ENCODE assay signal across 13 cellular contexts in the genomic region with DNA sequence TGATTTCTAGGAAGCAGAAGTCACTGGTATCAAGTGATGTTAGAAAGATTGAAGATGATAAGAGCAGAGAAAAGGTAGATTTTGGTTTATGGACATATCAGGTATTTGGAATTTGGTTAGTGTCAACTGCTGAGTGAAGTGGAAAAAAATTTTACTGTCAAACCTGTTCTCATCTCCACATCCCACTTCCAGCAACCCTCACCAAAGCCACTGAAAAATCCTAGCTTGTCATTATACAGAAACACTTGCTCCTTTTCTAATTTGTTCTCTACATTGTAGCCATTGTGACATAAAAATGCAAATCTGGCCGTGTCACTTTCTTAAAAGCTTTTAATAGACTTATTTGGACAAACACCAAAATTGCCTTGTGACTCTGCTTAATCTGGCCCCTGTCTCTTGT.
"Had no signal": no experiment of that assay in that cellular context is flagged by ENCODE, and none has a peak within 500 bp of the region (broad histone marks: within the 10 kb centered on the region; RNA-seq: fewer than 3 reads in every experiment).

No MANE protein-coding gene starts in this region.

- H3K4me1 Mint-ChIP-seq: endodermal cell, nephron progenitor cell had no signal

- H3K4me2 ChIP-seq: SK-N-SH had no signal

- H3K4me1 ChIP-seq: transverse colon had no signal

- DNase-seq: activated B cell treated with CpG ODN at 0.5 μM for 24 hours; activated CD4-positive, alpha-beta T cell treated with anti-CD3 and anti-CD28 coated beads, Interleukin-2, amount 10 ng/mL, durations not matched to agents 24 days and 14 days; activated CD8-positive, alpha-beta memory T cell treated with anti-CD3 and anti-CD28 coated beads for 24 hours; activated naive CD4-positive, alpha-beta T cell treated with anti-CD3 and anti-CD28 coated beads, Interleukin-2, amount 10 ng/mL, durations not matched to agents 7 days and 5 days; brain microvascular endothelial cell; endodermal cell; head of caudate nucleus; nephron progenitor cell; SK-N-SH; transverse colon had no signal

- H3K4me3 ChIP-seq: skin epidermis, transverse colon had no signal

- H3K27me3 ChIP-seq: brain microvascular endothelial cell, transverse colon had no signal

- FAIRE-seq: islet of Langerhans had no signal

- H3K27me3 Mint-ChIP-seq: activated B cell treated with CpG ODN at 0.5 μM for 24 hours; activated CD4-positive, alpha-beta T cell treated with anti-CD3 and anti-CD28 coated beads, Interleukin-2, amount 10 ng/mL, durations not matched to agents 24 days and 14 days; activated naive CD4-positive, alpha-beta T cell treated with anti-CD3 and anti-CD28 coated beads, Interleukin-2, amount 10 ng/mL, durations not matched to agents 7 days and 5 days had no signal

- H3K4me3 Mint-ChIP-seq: activated B cell treated with CpG ODN at 0.5 μM for 24 hours; activated CD4-positive, alpha-beta T cell treated with anti-CD3 and anti-CD28 coated beads, Interleukin-2, amount 10 ng/mL, durations not matched to agents 24 days and 14 days; activated naive CD4-positive, alpha-beta T cell treated with anti-CD3 and anti-CD28 coated beads, Interleukin-2, amount 10 ng/mL, durations not matched to agents 7 days and 5 days; endodermal cell; nephron progenitor cell; T-helper 1 cell treated with Interleukin-12 subunit alpha and Interleukin-12 subunit beta and Interleukin-4 antibody, amounts not matched to agents 30 μg/mL and 1 μg/mL, for 36 hours had no signal

- H3K9me3 ChIP-seq: SK-N-SH, transverse colon had no signal

- H3K9ac ChIP-seq: SK-N-SH had no signal

- H3K27ac Mint-ChIP-seq: activated B cell treated with CpG ODN at 0.5 μM for 24 hours; activated CD4-positive, alpha-beta T cell treated with anti-CD3 and anti-CD28 coated beads, Interleukin-2, amount 10 ng/mL, durations not matched to agents 24 days and 14 days; activated naive CD4-positive, alpha-beta T cell treated with anti-CD3 and anti-CD28 coated beads, Interleukin-2, amount 10 ng/mL, durations not matched to agents 7 days and 5 days; endodermal cell; nephron progenitor cell; T-helper 1 cell treated with Interleukin-12 subunit alpha and Interleukin-12 subunit beta and Interleukin-4 antibody, amounts not matched to agents 30 μg/mL and 1 μg/mL, for 36 hours had no signal

- H3K27ac ChIP-seq: brain microvascular endothelial cell, skin epidermis, transverse colon had no signal

- H3K36me3 ChIP-seq: brain microvascular endothelial cell had no signal
